ENCODE assay signal across 2 cellular contexts in the genomic region with DNA sequence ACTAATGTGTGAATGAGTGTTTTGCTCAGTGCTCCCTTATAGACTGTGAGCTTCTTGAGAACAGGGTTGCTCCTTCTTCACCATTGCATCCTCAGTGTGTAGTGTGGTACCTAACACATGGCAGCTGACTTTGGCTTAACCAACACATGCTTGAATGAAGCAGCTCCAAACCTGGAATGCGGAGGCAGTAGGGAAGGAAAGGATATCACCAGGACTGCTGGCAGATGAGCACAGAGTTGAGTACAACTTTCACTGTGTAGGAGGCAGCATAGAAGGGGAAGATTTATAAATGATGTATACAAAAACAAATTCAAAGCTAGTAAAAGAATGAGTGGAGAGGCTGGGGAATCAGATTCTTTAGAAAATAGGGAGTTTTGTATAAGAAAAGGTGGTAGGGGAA.
TF ChIP-seq lines count a peak whose summit lies in the region.

No MANE protein-coding gene starts in this region.

TF ChIP-seq in SK-N-SH treated with all-trans-retinoic acid at 6 μM for 48 hours, 23 proteins besides CTCF, POLR2A, EP300 and RAD21 (continued from another document):
- TF ChIP-seq, protein P1, sequence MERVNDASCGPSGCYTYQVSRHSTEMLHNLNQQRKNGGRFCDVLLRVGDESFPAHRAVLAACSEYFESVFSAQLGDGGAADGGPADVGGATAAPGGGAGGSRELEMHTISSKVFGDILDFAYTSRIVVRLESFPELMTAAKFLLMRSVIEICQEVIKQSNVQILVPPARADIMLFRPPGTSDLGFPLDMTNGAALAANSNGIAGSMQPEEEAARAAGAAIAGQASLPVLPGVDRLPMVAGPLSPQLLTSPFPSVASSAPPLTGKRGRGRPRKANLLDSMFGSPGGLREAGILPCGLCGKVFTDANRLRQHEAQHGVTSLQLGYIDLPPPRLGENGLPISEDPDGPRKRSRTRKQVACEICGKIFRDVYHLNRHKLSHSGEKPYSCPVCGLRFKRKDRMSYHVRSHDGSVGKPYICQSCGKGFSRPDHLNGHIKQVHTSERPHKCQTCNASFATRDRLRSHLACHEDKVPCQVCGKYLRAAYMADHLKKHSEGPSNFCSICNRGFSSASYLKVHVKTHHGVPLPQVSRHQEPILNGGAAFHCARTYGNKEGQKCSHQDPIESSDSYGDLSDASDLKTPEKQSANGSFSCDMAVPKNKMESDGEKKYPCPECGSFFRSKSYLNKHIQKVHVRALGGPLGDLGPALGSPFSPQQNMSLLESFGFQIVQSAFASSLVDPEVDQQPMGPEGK (CRISPR knock-in tag; IDR thresholded peaks at IDR 0.05; ENCODE audit: borderline replicate concordance): no peak
- TF ChIP-seq OSR1 (CRISPR knock-in tag; IDR thresholded peaks at IDR 0.05) (no peak), ZFP3 (CRISPR knock-in tag; IDR thresholded peaks at IDR 0.05) (no peak), SNAI2 (CRISPR knock-in tag; IDR thresholded peaks at IDR 0.05) (no peak), ISL1 (CRISPR knock-in tag; IDR thresholded peaks at IDR 0.05) (no peak), ZC3H10 (CRISPR knock-in tag; IDR thresholded peaks at IDR 0.05) (no peak), ZNF8 (CRISPR knock-in tag; IDR thresholded peaks at IDR 0.05) (no peak), TCF4 (CRISPR knock-in tag; IDR thresholded peaks at IDR 0.05; ENCODE audit: borderline replicate concordance) (no peak), ZNF70 (CRISPR knock-in tag; IDR thresholded peaks at IDR 0.05) (no peak), ZFP30 (CRISPR knock-in tag; IDR thresholded peaks at IDR 0.05) (no peak), CSDC2 (CRISPR knock-in tag; IDR thresholded peaks at IDR 0.05) (no peak)
- TF ChIP-seq, protein P2, sequence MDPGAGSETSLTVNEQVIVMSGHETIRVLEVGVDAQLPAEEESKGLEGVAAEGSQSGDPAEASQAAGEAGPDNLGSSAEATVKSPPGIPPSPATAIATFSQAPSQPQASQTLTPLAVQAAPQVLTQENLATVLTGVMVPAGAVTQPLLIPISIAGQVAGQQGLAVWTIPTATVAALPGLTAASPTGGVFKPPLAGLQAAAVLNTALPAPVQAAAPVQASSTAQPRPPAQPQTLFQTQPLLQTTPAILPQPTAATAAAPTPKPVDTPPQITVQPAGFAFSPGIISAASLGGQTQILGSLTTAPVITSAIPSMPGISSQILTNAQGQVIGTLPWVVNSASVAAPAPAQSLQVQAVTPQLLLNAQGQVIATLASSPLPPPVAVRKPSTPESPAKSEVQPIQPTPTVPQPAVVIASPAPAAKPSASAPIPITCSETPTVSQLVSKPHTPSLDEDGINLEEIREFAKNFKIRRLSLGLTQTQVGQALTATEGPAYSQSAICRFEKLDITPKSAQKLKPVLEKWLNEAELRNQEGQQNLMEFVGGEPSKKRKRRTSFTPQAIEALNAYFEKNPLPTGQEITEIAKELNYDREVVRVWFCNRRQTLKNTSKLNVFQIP (CRISPR knock-in tag; IDR thresholded peaks at IDR 0.05; ENCODE audit: borderline replicate concordance, low read depth): no peak
- TF ChIP-seq, protein P3, sequence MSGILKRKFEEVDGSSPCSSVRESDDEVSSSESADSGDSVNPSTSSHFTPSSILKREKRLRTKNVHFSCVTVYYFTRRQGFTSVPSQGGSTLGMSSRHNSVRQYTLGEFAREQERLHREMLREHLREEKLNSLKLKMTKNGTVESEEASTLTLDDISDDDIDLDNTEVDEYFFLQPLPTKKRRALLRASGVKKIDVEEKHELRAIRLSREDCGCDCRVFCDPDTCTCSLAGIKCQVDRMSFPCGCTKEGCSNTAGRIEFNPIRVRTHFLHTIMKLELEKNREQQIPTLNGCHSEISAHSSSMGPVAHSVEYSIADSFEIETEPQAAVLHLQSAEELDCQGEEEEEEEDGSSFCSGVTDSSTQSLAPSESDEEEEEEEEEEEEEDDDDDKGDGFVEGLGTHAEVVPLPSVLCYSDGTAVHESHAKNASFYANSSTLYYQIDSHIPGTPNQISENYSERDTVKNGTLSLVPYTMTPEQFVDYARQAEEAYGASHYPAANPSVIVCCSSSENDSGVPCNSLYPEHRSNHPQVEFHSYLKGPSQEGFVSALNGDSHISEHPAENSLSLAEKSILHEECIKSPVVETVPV (CRISPR knock-in tag; IDR thresholded peaks at IDR 0.05): no peak

TF ChIP-seq in SK-N-SH, 30 proteins besides CTCF, POLR2A, EP300 and RAD21 (continued from another document):
- TF ChIP-seq, protein P4, sequence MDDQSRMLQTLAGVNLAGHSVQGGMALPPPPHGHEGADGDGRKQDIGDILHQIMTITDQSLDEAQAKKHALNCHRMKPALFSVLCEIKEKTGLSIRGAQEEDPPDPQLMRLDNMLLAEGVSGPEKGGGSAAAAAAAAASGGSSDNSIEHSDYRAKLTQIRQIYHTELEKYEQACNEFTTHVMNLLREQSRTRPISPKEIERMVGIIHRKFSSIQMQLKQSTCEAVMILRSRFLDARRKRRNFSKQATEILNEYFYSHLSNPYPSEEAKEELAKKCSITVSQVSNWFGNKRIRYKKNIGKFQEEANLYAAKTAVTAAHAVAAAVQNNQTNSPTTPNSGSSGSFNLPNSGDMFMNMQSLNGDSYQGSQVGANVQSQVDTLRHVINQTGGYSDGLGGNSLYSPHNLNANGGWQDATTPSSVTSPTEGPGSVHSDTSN (IDR thresholded peaks at IDR 0.05): no peak
- TF ChIP-seq TEAD4 (IDR thresholded peaks at IDR 0.05; ENCODE audit: borderline replicate concordance, insufficient read depth): no peak
